In the genomic region with DNA sequence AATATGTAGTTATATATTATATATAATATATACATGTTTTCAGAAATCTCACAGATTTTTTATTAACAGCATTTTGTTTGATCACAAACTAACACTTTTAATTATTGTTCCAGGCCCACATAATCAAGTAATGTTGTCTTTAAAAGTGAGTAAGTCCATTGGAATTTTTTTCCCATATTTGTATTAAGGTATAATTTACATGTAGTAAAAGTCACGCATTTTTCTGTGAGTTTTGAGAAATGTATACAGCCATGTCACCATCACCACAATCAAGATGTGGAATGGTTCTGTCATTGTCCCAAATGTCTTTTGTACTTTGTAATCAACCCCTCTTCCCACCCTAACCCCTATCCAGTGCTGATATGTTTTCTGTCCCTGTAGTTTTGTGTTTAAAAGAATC, we compare ENCODE assay signal across 22 cellular contexts.
"Had no signal": no experiment of that assay in that cellular context is flagged by ENCODE, and none has a peak within 500 bp of the region (broad histone marks: within the 10 kb centered on the region; RNA-seq: fewer than 3 reads in every experiment).

No MANE protein-coding gene starts in this region.

- DNase-seq: dorsolateral prefrontal cortex; effector CD8-positive, alpha-beta T cell; head of caudate nucleus; left colon; left ventricle myocardium superior; mesendoderm; naive B cell; occipital lobe; pancreas; right cardiac atrium; small intestine; stimulated activated CD4-positive, alpha-beta T cell treated with anti-CD3 and anti-CD28 coated beads, Interleukin-12 subunit alpha, Interleukin-12 subunit beta, amount 100 ng/mL, for 4 hours; stimulated activated naive CD4-positive, alpha-beta T cell; stomach; substantia nigra; transverse colon had no signal

- H3K27ac ChIP-seq: coronary artery, dorsolateral prefrontal cortex, foreskin keratinocyte, hepatocyte, pancreas, stomach, thoracic aorta, transverse colon had no signal

- FAIRE-seq: endometrium, pancreas, small intestine had no signal

- H3K36me3 ChIP-seq: pancreas, stomach, thoracic aorta, transverse colon had no signal

- H3K4me3 ChIP-seq: coronary artery, dorsolateral prefrontal cortex, hepatocyte, lung, pancreas, stomach, thoracic aorta, transverse colon had no signal

- ATAC-seq: left colon, left ventricle myocardium superior, pancreas, right cardiac atrium had no signal

- H2AFZ ChIP-seq: hepatocyte had no signal

- H3K4me1 ChIP-seq: pancreas, stomach had no signal

- H3K9me3 ChIP-seq: pancreas, thoracic aorta, transverse colon had no signal

- H3K27me3 ChIP-seq: dorsolateral prefrontal cortex, foreskin keratinocyte, hepatocyte, pancreas, stomach, transverse colon had no signal

- H3K79me2 ChIP-seq: hepatocyte had no signal

- H3K4me2 ChIP-seq: hepatocyte had no signal
